ENCODE assay signal across 8 cellular contexts in genomic region chr22:37492428-37493344, GRCh38.
DNase-seq lines count a peak whose midpoint lies in the region; ATAC-seq, FAIRE-seq and TF ChIP-seq lines count a peak whose summit lies in the region.

No MANE protein-coding gene starts in this region.

- POLR2A ChIA-PET in GM10248 (lab: Yijun Ruan, JAX): no interaction called here

- TF ChIP-seq POLR2A in NB4 (IDR thresholded peaks at IDR 0.05; ENCODE audit: extremely low read depth, insufficient read length): no peak

- TF ChIP-seq CTCF in GM10248 (IDR thresholded peaks at IDR 0.05; ENCODE audit: control extremely low read depth, extremely low read depth, low read depth, missing control alignments): peak; percentile 49
- TF ChIP-seq CTCF in NB4 (IDR thresholded peaks at IDR 0.05; ENCODE audit: low read depth, low read length): peak; percentile 73
- peak; percentile 69 for TF ChIP-seq CTCF in foreskin fibroblast (IDR thresholded peaks at IDR 0.05; ENCODE audit: low read depth, low read length)

- no peak for ATAC-seq in HG03571 (IDR thresholded peaks at IDR 0.05; ENCODE audit: unreplicated experiment)

- no peak for FAIRE-seq in HTR-8/SVneo (lab: Jason Lieb, UNC)

- CTCF ChIA-PET in GM10248 (lab: Yijun Ruan, JAX): interaction anchor here (1.0 to 3.4 kb wide), 4 partner anchors 14 to 175 kb away, joined by 3 to 14 read pairs (median 4); no protein-coding TSS in a partner anchor

- peak; percentile 75 for DNase-seq in GM10248 (ENCODE audit: extremely low spot score)
- DNase-seq in NB4 (ENCODE audit: low read depth): peak; percentile 57
- peak; percentile 56 for DNase-seq in activated CD8-positive, alpha-beta memory T cell treated with anti-CD3 and anti-CD28 coated beads, Interleukin-2, amount 50 U/mL, for 4 hours
- peak; percentile 69 to 80 for DNase-seq in foreskin fibroblast
- peak; percentile 41 to 43 for DNase-seq in stimulated activated CD4-positive, alpha-beta T cell treated with anti-CD3 and anti-CD28 coated beads, Interleukin-2, amount 100 ng/mL, for 48 hours
- DNase-seq in GOT3 (lab: John Stamatoyannopoulos, UW): no peak
- DNase-seq in HTR-8/SVneo (ENCODE audit: insufficient read length, low spot score): no peak

- H3K4me3 ChIP-seq in NB4 (ENCODE audit: low read depth, low read length): no peak overlapping the region
- no peak overlapping the region for H3K4me3 ChIP-seq in foreskin fibroblast (ENCODE audit: low read depth in 1 of 2, low read length in 2 of 2)

Comparison
In these comparisons a context has a peak if more than half of its experiments do, and no peak if none do; other contexts are left out.
1. DNase-seq: peak in GM10248 (single experiment), NB4 (single experiment), activated CD8-positive, alpha-beta memory T cell treated with anti-CD3 and anti-CD28 coated beads, Interleukin-2, amount 50 U/mL, for 4 hours (single experiment), foreskin fibroblast (2 of 2) and stimulated activated CD4-positive, alpha-beta T cell treated with anti-CD3 and anti-CD28 coated beads, Interleukin-2, amount 100 ng/mL, for 48 hours (2 of 2); none in GOT3 (single experiment) and HTR-8/SVneo (single experiment).
2. Peak in every context shown above with its lines, with median percentiles within 50 percentile points of each other: CTCF ChIP-seq.